Comparison of ENCODE assay signal across 9 cellular contexts in genomic region chr11:69048056-69048717, GRCh38. TPM values are rescaled to one million over a fixed set of nuclear protein-coding genes. Genes with fewer than 3 reads are reported as not detected.
DNase-seq lines count a peak whose midpoint lies in the region; ATAC-seq and TF ChIP-seq lines count a peak whose summit lies in the region.
"Had no signal": no experiment of that assay in that cellular context is flagged by ENCODE, and none has a peak within 500 bp of the region (broad histone marks: within the 10 kb centered on the region; RNA-seq: fewer than 3 reads in every experiment).

No MANE protein-coding gene starts in this region.

- H3K4me1 Mint-ChIP-seq in CD14-positive monocyte: peaks cover 69% of the 10 kb centered on the region
- H3K4me1 Mint-ChIP-seq in naive thymus-derived CD8-positive, alpha-beta T cell: peaks cover 2 to 43% (median 34%) of the 10 kb centered on the region in 4 donors

- no peak for ATAC-seq in naive thymus-derived CD8-positive, alpha-beta T cell

- peak overlapping the region; percentile 89 to 96 (median 92) for H3K27ac Mint-ChIP-seq in CD14-positive monocyte
- H3K27ac Mint-ChIP-seq in naive thymus-derived CD8-positive, alpha-beta T cell: peak overlapping the region in 9 of 10 donors; percentile 31 to 92 (median 89)

- peaks cover 11 to 22% of the 10 kb centered on the region in 2 donors for H3K36me3 Mint-ChIP-seq in CD14-positive monocyte
- H3K36me3 Mint-ChIP-seq in naive thymus-derived CD8-positive, alpha-beta T cell: no peaks in the 10 kb centered on the region

- H3K4me3 Mint-ChIP-seq in CD14-positive monocyte: peak overlapping the region; percentile 53 to 70
- H3K4me3 Mint-ChIP-seq in naive thymus-derived CD8-positive, alpha-beta T cell: peak overlapping the region; percentile 64 to 89 (median 80)

- POLR2A ChIA-PET in naive thymus-derived CD8-positive, alpha-beta T cell (lab: Charles Lee): interaction anchor here (1.8 kb wide), 1 partner anchor 11 kb away, joined by 4 read pairs; no protein-coding TSS in a partner anchor
- POLR2A ChIA-PET in HEK293T (lab: Yijun Ruan, JAX): interaction anchor here (0.8 to 2.1 kb wide), 9 partner anchors 10 to 332 kb away, joined by 3 to 11 read pairs (median 4); partner anchors contain the start of genes IGHMBP2 and MRPL21

- H3K4me3 ChIP-seq in Jurkat, Clone E6-1 (ENCODE audit: low read length): peak overlapping the region; percentile 75
- H3K4me3 ChIP-seq in cardiac fibroblast (replicated peaks in 1 of 2; ENCODE audit: low read depth in 2 of 2, low read length in 2 of 2): peak overlapping the region; percentile 71 to 84

- CTCF ChIA-PET in HEK293T (lab: Yijun Ruan, JAX): interaction anchor here (0.8 kb wide), 1 partner anchor 98 kb away, joined by 3 read pairs; no protein-coding TSS in a partner anchor

- peaks cover 0 to under 1% (median 0%) of the 10 kb centered on the region in 7 donors for H3K9me3 Mint-ChIP-seq in CD14-positive monocyte
- no peaks in the 10 kb centered on the region for H3K9me3 Mint-ChIP-seq in naive thymus-derived CD8-positive, alpha-beta T cell

- TF ChIP-seq CTCF in CD14-positive monocyte (IDR thresholded peaks at IDR 0.05) (no peak), cardiac fibroblast (IDR thresholded peaks at IDR 0.05; ENCODE audit: low read depth, low read length) (no peak)

- DNase-seq in CD14-positive monocyte (ENCODE audit: low spot score) (no peak), cardiac fibroblast (ENCODE audit: low read depth in 2 of 2) (peak in 1 of 2 donors; percentile 24), A172 (ENCODE audit: low spot score) (no peak), D341Med (ENCODE audit: low spot score) (no peak), HEK293T (ENCODE audit: extremely low spot score) (no peak)
- no peak for DNase-seq in Jurkat, Clone E6-1 (ENCODE audit: low read depth, low spot score)
- no peak for DNase-seq in naive thymus-derived CD8-positive, alpha-beta T cell
- DNase-seq in activated CD8-positive, alpha-beta memory T cell treated with anti-CD3 and anti-CD28 coated beads, Interleukin-2, amount 50 U/mL, for 4 hours: no peak

- peaks cover 0 to 5% (median 2%) of the 10 kb centered on the region in 3 donors for H3K27me3 Mint-ChIP-seq in CD14-positive monocyte (ENCODE audit: low read depth in 3 of 3)
- H3K27me3 Mint-ChIP-seq in naive thymus-derived CD8-positive, alpha-beta T cell: peaks cover 0 to 4% (median 0%) of the 10 kb centered on the region in 5 donors

- intact Hi-C loops in CD14-positive monocyte (cut with micrococcal nuclease): loop anchor here (1.0 to 10.0 kb wide), 3 partner anchors 32 to 247 kb away; partner anchors contain the start of gene MYEOV (in 1 of the 2)

TF ChIP-seq in HEK293T, 16 proteins besides CTCF, POLR2A, EP300 and RAD21:
- TF ChIP-seq L3MBTL2 (conservative IDR thresholded peaks at IDR 0.05) (no peak), ZNF384 (IDR thresholded peaks at IDR 0.05) (no peak), HDGF (IDR thresholded peaks at IDR 0.05; ENCODE audit: borderline replicate concordance) (no peak), CTBP1 (IDR thresholded peaks at IDR 0.05; ENCODE audit: borderline replicate concordance) (no peak), SUZ12 (IDR thresholded peaks at IDR 0.05) (no peak), ELF4 (IDR thresholded peaks at IDR 0.05) (no peak), PKNOX1 (IDR thresholded peaks at IDR 0.05) (no peak)

RNA-seq across cellular contexts. Expression of gene TPCN2, which starts 0.5 kb away (rescaled TPM):
- 10 to 100 TPM; 29.3 to 31.5 TPM for polyA plus RNA-seq in CD14-positive monocyte
- polyA plus RNA-seq in Jurkat, Clone E6-1 (2012; ENCODE audit: insufficient read depth, insufficient read length): 20.0 TPM
- total RNA-seq in naive thymus-derived CD8-positive, alpha-beta T cell: 10 to 100 TPM; 25.4 to 27.2 TPM
- polyA plus RNA-seq in naive thymus-derived CD8-positive, alpha-beta T cell: 1 to 10 TPM; 3.8 to 6.3 (median 4.9) TPM
- 11.1 and 11.9 TPM in 2 replicates for total RNA-seq in A172 (2014; rRNA removed; shearing (Covaris generic))

RNA-seq across cellular contexts. Expression of gene MRGPRF, which starts 35.1 kb away (rescaled TPM):
- polyA plus RNA-seq in CD14-positive monocyte: under 1 TPM in 1 of 2 donors, not detected in 1; 0.22 TPM
- not detected for polyA plus RNA-seq in Jurkat, Clone E6-1 (2012; ENCODE audit: insufficient read depth, insufficient read length)
- not detected for total RNA-seq in naive thymus-derived CD8-positive, alpha-beta T cell
- not detected for polyA plus RNA-seq in naive thymus-derived CD8-positive, alpha-beta T cell
- 0.69 and 0.86 TPM in 2 replicates for total RNA-seq in A172 (2014; rRNA removed; shearing (Covaris generic))
- total RNA-seq: RPMI7951 had no signal
